2 cellular contexts compared by ENCODE assay signal in the genomic region with DNA sequence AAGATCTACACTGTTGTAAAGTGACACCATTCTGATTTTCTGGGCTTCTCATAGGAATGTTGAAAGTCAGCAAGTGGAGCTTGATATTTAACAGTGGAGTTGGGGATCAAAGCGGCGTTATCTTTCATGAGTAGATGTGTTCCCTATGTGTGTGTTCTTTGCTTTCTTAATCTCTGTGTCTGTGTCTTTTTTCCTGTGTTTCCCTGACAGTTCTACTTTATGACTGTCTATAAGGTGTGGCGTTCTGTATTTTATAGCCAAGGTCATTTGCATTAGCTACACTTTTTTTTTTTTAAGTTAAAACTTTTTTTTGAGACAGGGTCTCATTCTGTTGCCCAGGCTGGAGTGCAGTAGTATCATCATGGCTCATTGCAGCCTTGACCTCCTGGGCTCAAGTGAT.
TF ChIP-seq lines count a peak whose summit lies in the region.

No MANE protein-coding gene starts in this region.

TF ChIP-seq in SK-N-SH treated with all-trans-retinoic acid at 6 μM for 48 hours, 23 proteins besides CTCF, POLR2A, EP300 and RAD21 (continued from another document):
- TF ChIP-seq BACH2 (CRISPR knock-in tag; IDR thresholded peaks at IDR 0.05; ENCODE audit: borderline replicate concordance) (no peak), ZC3H10 (CRISPR knock-in tag; IDR thresholded peaks at IDR 0.05) (no peak), GLIS3 (CRISPR knock-in tag; IDR thresholded peaks at IDR 0.05) (no peak), ZNF565 (CRISPR knock-in tag; conservative IDR thresholded peaks at IDR 0.05; ENCODE audit: low read depth) (no peak), ZNF70 (CRISPR knock-in tag; IDR thresholded peaks at IDR 0.05) (no peak), ISL1 (CRISPR knock-in tag; IDR thresholded peaks at IDR 0.05) (no peak), TOX (CRISPR knock-in tag; IDR thresholded peaks at IDR 0.05; ENCODE audit: borderline replicate concordance) (no peak)
- TF ChIP-seq, protein P1, sequence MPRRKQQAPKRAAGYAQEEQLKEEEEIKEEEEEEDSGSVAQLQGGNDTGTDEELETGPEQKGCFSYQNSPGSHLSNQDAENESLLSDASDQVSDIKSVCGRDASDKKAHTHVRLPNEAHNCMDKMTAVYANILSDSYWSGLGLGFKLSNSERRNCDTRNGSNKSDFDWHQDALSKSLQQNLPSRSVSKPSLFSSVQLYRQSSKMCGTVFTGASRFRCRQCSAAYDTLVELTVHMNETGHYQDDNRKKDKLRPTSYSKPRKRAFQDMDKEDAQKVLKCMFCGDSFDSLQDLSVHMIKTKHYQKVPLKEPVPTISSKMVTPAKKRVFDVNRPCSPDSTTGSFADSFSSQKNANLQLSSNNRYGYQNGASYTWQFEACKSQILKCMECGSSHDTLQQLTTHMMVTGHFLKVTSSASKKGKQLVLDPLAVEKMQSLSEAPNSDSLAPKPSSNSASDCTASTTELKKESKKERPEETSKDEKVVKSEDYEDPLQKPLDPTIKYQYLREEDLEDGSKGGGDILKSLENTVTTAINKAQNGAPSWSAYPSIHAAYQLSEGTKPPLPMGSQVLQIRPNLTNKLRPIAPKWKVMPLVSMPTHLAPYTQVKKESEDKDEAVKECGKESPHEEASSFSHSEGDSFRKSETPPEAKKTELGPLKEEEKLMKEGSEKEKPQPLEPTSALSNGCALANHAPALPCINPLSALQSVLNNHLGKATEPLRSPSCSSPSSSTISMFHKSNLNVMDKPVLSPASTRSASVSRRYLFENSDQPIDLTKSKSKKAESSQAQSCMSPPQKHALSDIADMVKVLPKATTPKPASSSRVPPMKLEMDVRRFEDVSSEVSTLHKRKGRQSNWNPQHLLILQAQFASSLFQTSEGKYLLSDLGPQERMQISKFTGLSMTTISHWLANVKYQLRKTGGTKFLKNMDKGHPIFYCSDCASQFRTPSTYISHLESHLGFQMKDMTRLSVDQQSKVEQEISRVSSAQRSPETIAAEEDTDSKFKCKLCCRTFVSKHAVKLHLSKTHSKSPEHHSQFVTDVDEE (CRISPR knock-in tag; IDR thresholded peaks at IDR 0.05) = no peak
- TF ChIP-seq, protein P2, sequence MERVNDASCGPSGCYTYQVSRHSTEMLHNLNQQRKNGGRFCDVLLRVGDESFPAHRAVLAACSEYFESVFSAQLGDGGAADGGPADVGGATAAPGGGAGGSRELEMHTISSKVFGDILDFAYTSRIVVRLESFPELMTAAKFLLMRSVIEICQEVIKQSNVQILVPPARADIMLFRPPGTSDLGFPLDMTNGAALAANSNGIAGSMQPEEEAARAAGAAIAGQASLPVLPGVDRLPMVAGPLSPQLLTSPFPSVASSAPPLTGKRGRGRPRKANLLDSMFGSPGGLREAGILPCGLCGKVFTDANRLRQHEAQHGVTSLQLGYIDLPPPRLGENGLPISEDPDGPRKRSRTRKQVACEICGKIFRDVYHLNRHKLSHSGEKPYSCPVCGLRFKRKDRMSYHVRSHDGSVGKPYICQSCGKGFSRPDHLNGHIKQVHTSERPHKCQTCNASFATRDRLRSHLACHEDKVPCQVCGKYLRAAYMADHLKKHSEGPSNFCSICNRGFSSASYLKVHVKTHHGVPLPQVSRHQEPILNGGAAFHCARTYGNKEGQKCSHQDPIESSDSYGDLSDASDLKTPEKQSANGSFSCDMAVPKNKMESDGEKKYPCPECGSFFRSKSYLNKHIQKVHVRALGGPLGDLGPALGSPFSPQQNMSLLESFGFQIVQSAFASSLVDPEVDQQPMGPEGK (CRISPR knock-in tag; IDR thresholded peaks at IDR 0.05; ENCODE audit: borderline replicate concordance) = no peak
- TF ChIP-seq, protein P3, sequence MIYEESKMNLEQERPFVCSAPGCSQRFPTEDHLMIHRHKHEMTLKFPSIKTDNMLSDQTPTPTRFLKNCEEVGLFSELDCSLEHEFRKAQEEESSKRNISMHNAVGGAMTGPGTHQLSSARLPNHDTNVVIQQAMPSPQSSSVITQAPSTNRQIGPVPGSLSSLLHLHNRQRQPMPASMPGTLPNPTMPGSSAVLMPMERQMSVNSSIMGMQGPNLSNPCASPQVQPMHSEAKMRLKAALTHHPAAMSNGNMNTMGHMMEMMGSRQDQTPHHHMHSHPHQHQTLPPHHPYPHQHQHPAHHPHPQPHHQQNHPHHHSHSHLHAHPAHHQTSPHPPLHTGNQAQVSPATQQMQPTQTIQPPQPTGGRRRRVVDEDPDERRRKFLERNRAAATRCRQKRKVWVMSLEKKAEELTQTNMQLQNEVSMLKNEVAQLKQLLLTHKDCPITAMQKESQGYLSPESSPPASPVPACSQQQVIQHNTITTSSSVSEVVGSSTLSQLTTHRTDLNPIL (CRISPR knock-in tag; IDR thresholded peaks at IDR 0.05; ENCODE audit: low read depth) = no peak
TF ChIP-seq in SK-N-SH treated with all-trans-retinoic acid at 6 μM for 48 hours: peak in this region for 0.

TF ChIP-seq in SK-N-SH, 30 proteins besides CTCF, POLR2A, EP300 and RAD21:
- TF ChIP-seq, protein P4, sequence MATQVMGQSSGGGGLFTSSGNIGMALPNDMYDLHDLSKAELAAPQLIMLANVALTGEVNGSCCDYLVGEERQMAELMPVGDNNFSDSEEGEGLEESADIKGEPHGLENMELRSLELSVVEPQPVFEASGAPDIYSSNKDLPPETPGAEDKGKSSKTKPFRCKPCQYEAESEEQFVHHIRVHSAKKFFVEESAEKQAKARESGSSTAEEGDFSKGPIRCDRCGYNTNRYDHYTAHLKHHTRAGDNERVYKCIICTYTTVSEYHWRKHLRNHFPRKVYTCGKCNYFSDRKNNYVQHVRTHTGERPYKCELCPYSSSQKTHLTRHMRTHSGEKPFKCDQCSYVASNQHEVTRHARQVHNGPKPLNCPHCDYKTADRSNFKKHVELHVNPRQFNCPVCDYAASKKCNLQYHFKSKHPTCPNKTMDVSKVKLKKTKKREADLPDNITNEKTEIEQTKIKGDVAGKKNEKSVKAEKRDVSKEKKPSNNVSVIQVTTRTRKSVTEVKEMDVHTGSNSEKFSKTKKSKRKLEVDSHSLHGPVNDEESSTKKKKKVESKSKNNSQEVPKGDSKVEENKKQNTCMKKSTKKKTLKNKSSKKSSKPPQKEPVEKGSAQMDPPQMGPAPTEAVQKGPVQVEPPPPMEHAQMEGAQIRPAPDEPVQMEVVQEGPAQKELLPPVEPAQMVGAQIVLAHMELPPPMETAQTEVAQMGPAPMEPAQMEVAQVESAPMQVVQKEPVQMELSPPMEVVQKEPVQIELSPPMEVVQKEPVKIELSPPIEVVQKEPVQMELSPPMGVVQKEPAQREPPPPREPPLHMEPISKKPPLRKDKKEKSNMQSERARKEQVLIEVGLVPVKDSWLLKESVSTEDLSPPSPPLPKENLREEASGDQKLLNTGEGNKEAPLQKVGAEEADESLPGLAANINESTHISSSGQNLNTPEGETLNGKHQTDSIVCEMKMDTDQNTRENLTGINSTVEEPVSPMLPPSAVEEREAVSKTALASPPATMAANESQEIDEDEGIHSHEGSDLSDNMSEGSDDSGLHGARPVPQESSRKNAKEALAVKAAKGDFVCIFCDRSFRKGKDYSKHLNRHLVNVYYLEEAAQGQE (IDR thresholded peaks at IDR 0.05; ENCODE audit: low read depth, low read length) = no peak
- TF ChIP-seq FOXJ3 (CRISPR knock-in tag; IDR thresholded peaks at IDR 0.05) (no peak), TCF12 (IDR thresholded peaks at IDR 0.05) (no peak), GABPA (IDR thresholded peaks at IDR 0.05; ENCODE audit: low read depth) (no peak)
